ENCODE assay signal across 8 cellular contexts in the genomic region with DNA sequence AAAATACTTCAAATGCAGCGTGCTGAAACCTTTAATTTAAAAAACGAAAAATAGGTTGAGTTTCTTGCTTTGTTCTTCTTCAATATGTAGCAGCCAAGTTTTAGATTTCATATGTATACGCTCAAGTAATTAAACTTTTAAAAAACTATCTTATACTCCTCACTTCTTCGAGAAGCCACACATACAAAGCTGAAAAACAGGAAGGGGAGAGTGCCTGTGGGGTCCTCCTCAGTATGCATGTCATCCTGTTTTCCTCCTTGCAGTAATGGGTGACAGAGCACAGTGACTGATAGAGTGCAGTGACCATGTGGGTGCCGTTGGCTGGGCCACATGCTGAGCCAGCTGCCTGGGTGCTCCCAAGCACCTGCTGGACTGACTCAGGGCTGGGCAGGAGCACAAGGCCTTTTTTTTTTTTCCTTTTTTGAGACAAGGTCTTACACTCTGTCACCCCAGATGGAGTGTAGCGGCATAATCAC. TPM values are rescaled to one million over a fixed set of nuclear protein-coding genes. Genes with fewer than 3 reads are reported as not detected.
DNase-seq lines count a peak whose midpoint lies in the region; ATAC-seq and TF ChIP-seq lines count a peak whose summit lies in the region.

No MANE protein-coding gene starts in this region.

- H3K27ac ChIP-seq in WERI-Rb-1 (no peak overlapping the region), H9 (ENCODE audit: insufficient read length, low read depth, low read length) (no peak overlapping the region), vagina (no peak overlapping the region)

- H2AFZ ChIP-seq in H9 (ENCODE audit: low read length) = no peak overlapping the region

- in situ Hi-C loops in G401 (cut with HindIII; ENCODE audit: low sequenced_read_pairs) = no loop called here

- ATAC-seq in HG02840 (IDR thresholded peaks at IDR 0.05; ENCODE audit: low FRiP score, unreplicated experiment) (peak; percentile 50), memory B cell (ENCODE audit: low read depth) (peak; percentile 69)

- H3K27me3 Mint-ChIP-seq in Calu3 (ENCODE audit: unreplicated experiment) = no peaks in the 10 kb centered on the region
- no peaks in the 10 kb centered on the region for H3K27me3 Mint-ChIP-seq in activated CD4-positive, alpha-beta T cell treated with anti-CD3 and anti-CD28 coated beads, Interleukin-2, amount 10 ng/mL, durations not matched to agents 24 days and 14 days
- H3K27me3 Mint-ChIP-seq in memory B cell = no peaks in the 10 kb centered on the region
- no peaks in the 10 kb centered on the region for H3K27me3 Mint-ChIP-seq in H9 (ENCODE audit: low read depth)

- CTCF ChIA-PET in Calu3 (lab: Charles Lee) = no interaction called here

- H3K27me3 ChIP-seq in WERI-Rb-1 (ENCODE audit: insufficient read depth, low read depth, severe bottlenecking) = no peaks in the 10 kb centered on the region
- no peaks in the 10 kb centered on the region for H3K27me3 ChIP-seq in H9 (ENCODE audit: insufficient read depth, low read length)
- no peaks in the 10 kb centered on the region for H3K27me3 ChIP-seq in vagina

- no peak overlapping the region for H3K56ac ChIP-seq in H9 (ENCODE audit: insufficient read length, low read depth, low read length)

- H3K18ac ChIP-seq in H9 (ENCODE audit: insufficient read length, low read depth, low read length) = no peak overlapping the region

- H2BK12ac ChIP-seq in H9 (ENCODE audit: insufficient read length, low read depth, low read length) = no peak overlapping the region

- TF ChIP-seq POLR2A in vagina (IDR thresholded peaks at IDR 0.05) = no peak

- peaks cover 26% of the 10 kb centered on the region for H3K36me3 Mint-ChIP-seq in Calu3 (ENCODE audit: insufficient read depth, unreplicated experiment)
- peaks cover 55% of the 10 kb centered on the region for H3K36me3 Mint-ChIP-seq in activated CD4-positive, alpha-beta T cell treated with anti-CD3 and anti-CD28 coated beads, Interleukin-2, amount 10 ng/mL, durations not matched to agents 24 days and 14 days (ENCODE audit: low read depth)
- H3K36me3 Mint-ChIP-seq in memory B cell = peaks cover 27% of the 10 kb centered on the region
- H3K36me3 Mint-ChIP-seq in H9 (ENCODE audit: insufficient read depth in 1 of 3, low read depth in 3 of 3) = peaks cover 11 to 48% (median 47%) of the 10 kb centered on the region in 3 experiments; a peak in 6 of 7 replicates

- H3K4me3 ChIP-seq in WERI-Rb-1 (ENCODE audit: low read depth, low read length) (no peak overlapping the region), vagina (no peak overlapping the region)

- H3K4me1 ChIP-seq in H9 (ENCODE audit: insufficient read depth, low read length) (peaks cover 6% of the 10 kb centered on the region; the same call in 1 of the 2 replicates), vagina (no peaks in the 10 kb centered on the region)

- H2BK5ac ChIP-seq in H9 (ENCODE audit: insufficient read length, low read length) = no peak overlapping the region

- BruUV-seq in Calu3 (replicated peaks; lab: Mats Ljungman, UMichigan) = no TSS peak

- H2AK5ac ChIP-seq in H9 (ENCODE audit: insufficient read length, low read length) = no peak overlapping the region

- H4K91ac ChIP-seq in H9 (ENCODE audit: insufficient read length, low read depth, low read length) = no peak overlapping the region

- peak overlapping the region; percentile 89 for H3K27ac Mint-ChIP-seq in Calu3 (ENCODE audit: unreplicated experiment)
- H3K27ac Mint-ChIP-seq in activated CD4-positive, alpha-beta T cell treated with anti-CD3 and anti-CD28 coated beads, Interleukin-2, amount 10 ng/mL, durations not matched to agents 24 days and 14 days = peak overlapping the region; percentile 90
- peak overlapping the region; percentile 83 for H3K27ac Mint-ChIP-seq in memory B cell
- no peak overlapping the region for H3K27ac Mint-ChIP-seq in H9

- no CpG with 5 or more reads among the region's 6 CpGs for WGBS in H9 (ENCODE audit: extremely low coverage, insufficient read length, low lambda C conversion rate)

- H3K23ac ChIP-seq in H9 (ENCODE audit: insufficient read length, low read depth, low read length) = no peak overlapping the region

- no peak overlapping the region for H3K4me2 ChIP-seq in H9 (ENCODE audit: insufficient read depth, insufficient read length, low read length)

- no peak overlapping the region for H4K8ac ChIP-seq in H9 (replicated peaks; ENCODE audit: insufficient read length, low read depth, low read length)

- no peaks in the 10 kb centered on the region for H3K79me2 ChIP-seq in H9 (ENCODE audit: insufficient read depth, low read length)

- H3K9ac ChIP-seq in H9 (ENCODE audit: extremely low read depth, insufficient read length, low read length) = no peak overlapping the region

- no peak overlapping the region for H3T11ph ChIP-seq in H9 (ENCODE audit: low read length)

- H4K20me1 ChIP-seq in H9 (ENCODE audit: control insufficient read depth, insufficient read depth, insufficient read length) = no peaks in the 10 kb centered on the region

- no peak overlapping the region for H3K14ac ChIP-seq in H9 (ENCODE audit: insufficient read depth, low read length)

- H3K9me3 Mint-ChIP-seq in Calu3 (ENCODE audit: low read depth, unreplicated experiment) (no peaks in the 10 kb centered on the region), memory B cell (no peaks in the 10 kb centered on the region), H9 (no peaks in the 10 kb centered on the region)
- H3K9me3 Mint-ChIP-seq in activated CD4-positive, alpha-beta T cell treated with anti-CD3 and anti-CD28 coated beads, Interleukin-2, amount 10 ng/mL, durations not matched to agents 24 days and 14 days = peaks cover 8% of the 10 kb centered on the region

- no peak overlapping the region for H3K4me3 Mint-ChIP-seq in Calu3 (ENCODE audit: low read depth, unreplicated experiment)
- H3K4me3 Mint-ChIP-seq in activated CD4-positive, alpha-beta T cell treated with anti-CD3 and anti-CD28 coated beads, Interleukin-2, amount 10 ng/mL, durations not matched to agents 24 days and 14 days = peak overlapping the region; percentile 82
- peak overlapping the region; percentile 85 for H3K4me3 Mint-ChIP-seq in memory B cell
- no peak overlapping the region for H3K4me3 Mint-ChIP-seq in H9

- H3K23me2 ChIP-seq in H9 (ENCODE audit: insufficient read length, low read depth, low read length, poor library complexity, severe bottlenecking) = no peaks in the 10 kb centered on the region

- no peak overlapping the region for H2BK15ac ChIP-seq in H9 (ENCODE audit: low read depth, low read length)

- no peaks in the 10 kb centered on the region for H3K79me1 ChIP-seq in H9 (ENCODE audit: insufficient read depth, low read depth, low read length, poor library complexity, severe bottlenecking)

- H3K4me1 Mint-ChIP-seq in Calu3 (ENCODE audit: low read depth, unreplicated experiment) = peaks cover 50% of the 10 kb centered on the region
- peaks cover 57% of the 10 kb centered on the region for H3K4me1 Mint-ChIP-seq in activated CD4-positive, alpha-beta T cell treated with anti-CD3 and anti-CD28 coated beads, Interleukin-2, amount 10 ng/mL, durations not matched to agents 24 days and 14 days
- H3K4me1 Mint-ChIP-seq in memory B cell = peaks cover 23% of the 10 kb centered on the region
- peaks cover 32 to 40% of the 10 kb centered on the region in 2 experiments for H3K4me1 Mint-ChIP-seq in H9

- H4K5ac ChIP-seq in H9 (ENCODE audit: insufficient read length, low read depth, low read length) = no peak overlapping the region

- no peak overlapping the region for H3K4ac ChIP-seq in H9 (ENCODE audit: low read depth, low read length)

- H2BK20ac ChIP-seq in H9 (ENCODE audit: low read depth, low read length, poor library complexity, severe bottlenecking) = no peak overlapping the region

- intact Hi-C loops in Calu3 (cut with micrococcal nuclease; ENCODE audit: unreplicated experiment) = loop anchor here (5.0 kb wide), 1 partner anchor 44 kb away; no protein-coding TSS in a partner anchor
- intact Hi-C loops in activated CD4-positive, alpha-beta T cell treated with anti-CD3 and anti-CD28 coated beads, Interleukin-2, amount 10 ng/mL, durations not matched to agents 24 days and 14 days (cut with micrococcal nuclease) = loop anchor here (1.0 to 5.0 kb wide), 4 partner anchors 20 to 55 kb away; no protein-coding TSS in a partner anchor
- intact Hi-C loops in vagina (cut with DNase I) = no loop called here

- H3K36me3 ChIP-seq in WERI-Rb-1 (peaks cover 46% of the 10 kb centered on the region), vagina (peaks cover 0 to 11% of the 10 kb centered on the region in 2 donors)

- H3K9me3 ChIP-seq in WERI-Rb-1 (ENCODE audit: severe bottlenecking) = no peaks in the 10 kb centered on the region
- no peaks in the 10 kb centered on the region for H3K9me3 ChIP-seq in H9 (ENCODE audit: control insufficient read depth, low read depth, low read length)
- no peaks in the 10 kb centered on the region for H3K9me3 ChIP-seq in vagina

- TF ChIP-seq CTCF in Calu3 (IDR thresholded peaks at IDR 0.05; ENCODE audit: unreplicated experiment) (no peak), WERI-Rb-1 (IDR thresholded peaks at IDR 0.05; ENCODE audit: low read depth, low read length) (no peak), H9 (conservative IDR thresholded peaks at IDR 0.05) (no peak), vagina (IDR thresholded peaks at IDR 0.05) (no peak)

- no peak overlapping the region for H2BK120ac ChIP-seq in H9 (ENCODE audit: low read depth, low read length, poor library complexity, severe bottlenecking)

- no peak for DNase-seq in Calu3
- DNase-seq in activated CD4-positive, alpha-beta T cell treated with anti-CD3 and anti-CD28 coated beads, Interleukin-2, amount 10 ng/mL, durations not matched to agents 24 days and 14 days = peak; percentile 80
- DNase-seq in memory B cell (ENCODE audit: low spot score in 2 of 2) = no peak
- DNase-seq in WERI-Rb-1 = no peak
- DNase-seq in H9 = no peak
- no peak for DNase-seq in G401 (ENCODE audit: low spot score)
- DNase-seq in vagina (ENCODE audit: extremely low spot score in 2 of 2) = no peak

RNA-seq across cellular contexts. Expression of a gene that starts 33.3 kb away (rescaled TPM):
- total RNA-seq in Calu3 (2022) (71.1 and 87.7 TPM in 2 replicates), H9 (2021) (46.3 and 48.4 TPM in 2 replicates), vagina (35.6 TPM)
- total RNA-seq in activated CD4-positive, alpha-beta T cell treated with anti-CD3 and anti-CD28 coated beads, Interleukin-2, amount 10 ng/mL, durations not matched to agents 24 days and 14 days = 34.9 and 37.6 TPM in 2 replicates
- 20.1 and 29.0 TPM in 2 replicates for total RNA-seq in G401 (2014; rRNA removed; shearing (Covaris generic))

Comparison
In these comparisons a context has a peak if more than half of its experiments do, and no peak if none do; other contexts are left out.
1. H3K27ac Mint-ChIP-seq: peak in Calu3 (single experiment), activated CD4-positive, alpha-beta T cell treated with anti-CD3 and anti-CD28 coated beads, Interleukin-2, amount 10 ng/mL, durations not matched to agents 24 days and 14 days (single experiment) and memory B cell (single experiment); none in H9 (0 of 3).
2. H3K4me3 Mint-ChIP-seq: peak in activated CD4-positive, alpha-beta T cell treated with anti-CD3 and anti-CD28 coated beads, Interleukin-2, amount 10 ng/mL, durations not matched to agents 24 days and 14 days (single experiment) and memory B cell (single experiment); none in Calu3 (single experiment) and H9 (0 of 2).